8 cellular contexts compared by ENCODE assay signal in genomic region chr5:124744170-124744911, GRCh38. TPM values are rescaled to one million over a fixed set of nuclear protein-coding genes. Genes with fewer than 3 reads are reported as not detected.
DNase-seq lines count a peak whose midpoint lies in the region; ATAC-seq and TF ChIP-seq lines count a peak whose summit lies in the region.

No MANE protein-coding gene starts in this region.

- H3K9ac ChIP-seq in skeletal muscle satellite cell (ENCODE audit: low read depth, low read length): peak overlapping the region; percentile 86

- peak in 1 of 2 donors; percentile 24 for TF ChIP-seq POLR2A in adrenal gland (IDR thresholded peaks at IDR 0.05)

- peak overlapping the region; percentile 94 for H3K4me2 ChIP-seq in skeletal muscle satellite cell (ENCODE audit: low read length)

- peak overlapping the region; percentile 22 to 73 (median 56) for H3K4me3 ChIP-seq in adrenal gland
- peak overlapping the region; percentile 50 for H3K4me3 ChIP-seq in iPS-11a (ENCODE audit: low read depth, low read length)
- H3K4me3 ChIP-seq in skeletal muscle satellite cell (ENCODE audit: low read length): peak overlapping the region; percentile 80

- no peaks in the 10 kb centered on the region for H3K27me3 ChIP-seq in adrenal gland
- H3K27me3 ChIP-seq in skeletal muscle satellite cell (ENCODE audit: control insufficient read depth, insufficient read depth, low read length): no peaks in the 10 kb centered on the region

- 5 to 8% (median 6%) methylated on average over 19 to 26 of the region's 26 CpGs for WGBS in adrenal gland, 4 donors

- TF ChIP-seq CTCF in adrenal gland (IDR thresholded peaks at IDR 0.05): peak in 2 of 6 experiments; percentile 7 to 22

- intact Hi-C loops in adrenal gland (cut with DNase I): no loop called here

- H3K9me3 ChIP-seq in adrenal gland (replicated peaks in 1 of 3): no peaks in the 10 kb centered on the region
- no peaks in the 10 kb centered on the region for H3K9me3 ChIP-seq in skeletal muscle satellite cell (replicated peaks; ENCODE audit: low read length)

- DNase-seq in H4 (ENCODE audit: low spot score) (peak; percentile 57), adrenal gland (peak; percentile 60 to 85 (median 73)), NCI-H1105 (lab: John Stamatoyannopoulos, UW) (no peak), NCI-H446 (lab: John Stamatoyannopoulos, UW) (no peak), NCI-H774 (lab: John Stamatoyannopoulos, UW) (no peak)

- no peak for ATAC-seq in HG03135 (IDR thresholded peaks at IDR 0.05; ENCODE audit: unreplicated experiment)

- H3K27ac ChIP-seq in adrenal gland: peak overlapping the region; percentile 52 to 91 (median 88)

- peaks cover 24 to 46% of the 10 kb centered on the region in 2 donors for H3K4me1 ChIP-seq in adrenal gland (replicated peaks in 1 of 2)
- peaks cover 45% of the 10 kb centered on the region for H3K4me1 ChIP-seq in skeletal muscle satellite cell (ENCODE audit: control insufficient read depth, insufficient read depth, low read length)

- H3K36me3 ChIP-seq in adrenal gland (replicated peaks in 1 of 2) (no peaks in the 10 kb centered on the region), skeletal muscle satellite cell (ENCODE audit: insufficient read depth, low read length) (no peaks in the 10 kb centered on the region)

RNA-seq across cellular contexts. Expression of gene ZNF608, which starts 2.1 kb away (rescaled TPM):
- 20.8 and 28.0 TPM in 2 replicates for total RNA-seq in H4 (2014; rRNA removed; shearing (Covaris generic))
- total RNA-seq in adrenal gland: 10 to 100 TPM; 15.5 to 55.0 (median 29.1) TPM
- 10 to 100 TPM; 14.4 to 30.3 (median 16.7) TPM for polyA plus RNA-seq in adrenal gland
- total RNA-seq in skeletal muscle satellite cell (2012; rRNA removed): 3.5 and 5.7 TPM in 2 replicates

Comparison
In these comparisons a context has a peak if more than half of its experiments do, and no peak if none do; other contexts are left out.
1. DNase-seq: peak in H4 (single experiment) and adrenal gland (7 of 7); none in NCI-H1105 (single experiment), NCI-H446 (0 of 2) and NCI-H774 (single experiment).
2. Peak in every context shown above with its lines, with median percentiles within 50 percentile points of each other: H3K4me3 ChIP-seq.